1 cellular context compared by ENCODE assay signal in genomic region chr1:225653463-225654276, GRCh38.
A peak's percentile ranks its signal among the peaks of the same experiment; 100 is the strongest.
TF ChIP-seq lines count a peak whose summit lies in the region.

No MANE protein-coding gene starts in this region.

TF ChIP-seq in HEK293, 187 proteins besides CTCF, POLR2A, EP300 and RAD21 (continued from another document):
- peak; percentile 97 for TF ChIP-seq ZBTB10 (tag by site-specific recombination; IDR thresholded peaks at IDR 0.05)
- peak; percentile 90 for TF ChIP-seq ZBTB48 (tag by site-specific recombination; IDR thresholded peaks at IDR 0.05)
- TF ChIP-seq ZNF350 (tag by site-specific recombination; IDR thresholded peaks at IDR 0.05): no peak
- TF ChIP-seq ZNF571 (tag by site-specific recombination; IDR thresholded peaks at IDR 0.05): no peak
- peak; percentile 73; the same call in 1 of the 2 replicates for TF ChIP-seq ZNF561 (tag by site-specific recombination; IDR thresholded peaks at IDR 0.05; ENCODE audit: borderline replicate concordance)
- no peak for TF ChIP-seq ZNF280C (tag by site-specific recombination; IDR thresholded peaks at IDR 0.05)
- no peak for TF ChIP-seq TSHZ1 (tag by site-specific recombination; IDR thresholded peaks at IDR 0.05; ENCODE audit: borderline replicate concordance)
- no peak for TF ChIP-seq PRDM4 (tag by site-specific recombination; IDR thresholded peaks at IDR 0.05)
- TF ChIP-seq INSM2 (tag by site-specific recombination; IDR thresholded peaks at IDR 0.05): peak; percentile 83
- TF ChIP-seq KLF17 (tag by site-specific recombination; IDR thresholded peaks at IDR 0.05): peak; percentile 93
- no peak for TF ChIP-seq ZBTB44 (tag by site-specific recombination; IDR thresholded peaks at IDR 0.05)
- peak; percentile 59; the same call in 1 of the 2 replicates for TF ChIP-seq EGR2 (tag by site-specific recombination; IDR thresholded peaks at IDR 0.05; ENCODE audit: low read depth)
- TF ChIP-seq ZBTB17 (tag by site-specific recombination; IDR thresholded peaks at IDR 0.05): peak; percentile 99
- TF ChIP-seq ZNF174 (tag by site-specific recombination; IDR thresholded peaks at IDR 0.05): no peak
- TF ChIP-seq BCL11B (tag by site-specific recombination; IDR thresholded peaks at IDR 0.05; ENCODE audit: low read depth): peak; percentile 83
- TF ChIP-seq ZNF600 (tag by site-specific recombination; IDR thresholded peaks at IDR 0.05): peak; percentile 99
- TF ChIP-seq HOXC10 (CRISPR knock-in tag; IDR thresholded peaks at IDR 0.05): no peak
- peak; percentile 72; the same call in 1 of the 2 replicates for TF ChIP-seq ZNF558 (tag by site-specific recombination; IDR thresholded peaks at IDR 0.05)
- no peak for TF ChIP-seq ZNF26 (tag by site-specific recombination; IDR thresholded peaks at IDR 0.05)
- peak; percentile 92 for TF ChIP-seq ZNF366 (tag by site-specific recombination; conservative IDR thresholded peaks at IDR 0.05)
- TF ChIP-seq ZNF23 (tag by site-specific recombination; IDR thresholded peaks at IDR 0.05; ENCODE audit: borderline replicate concordance): no peak
- TF ChIP-seq FEZF1 (tag by site-specific recombination; IDR thresholded peaks at IDR 0.05): peak; percentile 34; the same call in 1 of the 2 replicates
- no peak for TF ChIP-seq SCRT1 (tag by site-specific recombination; IDR thresholded peaks at IDR 0.05; ENCODE audit: borderline replicate concordance)
